ENCODE assay signal across 18 cellular contexts in the genomic region with DNA sequence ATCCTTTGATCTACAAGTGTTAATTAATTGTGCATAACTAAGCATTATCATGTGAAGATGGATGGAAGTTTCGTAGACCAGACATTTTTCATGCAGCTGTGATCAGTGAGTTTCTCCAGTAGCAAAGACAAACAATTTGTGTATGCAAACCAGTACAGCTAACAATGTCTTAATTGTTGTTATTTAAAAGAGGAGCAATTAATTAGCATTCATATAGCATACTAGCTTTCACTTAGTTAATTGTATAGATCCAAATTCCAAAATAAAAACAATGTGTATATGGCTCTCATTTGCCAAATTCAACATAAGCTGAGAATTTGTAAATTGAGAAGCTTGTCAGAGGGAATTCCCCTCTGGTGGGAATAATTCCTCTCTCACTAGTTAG.
"Had no signal": no experiment of that assay in that cellular context is flagged by ENCODE, and none has a peak within 500 bp of the region (broad histone marks: within the 10 kb centered on the region; RNA-seq: fewer than 3 reads in every experiment).

No MANE protein-coding gene starts in this region.

- DNase-seq: activated CD4-positive, alpha-beta T cell treated with anti-CD3 and anti-CD28 coated beads, Interleukin-2, amount 10 ng/mL, durations not matched to agents 24 days and 14 days; activated CD4-positive, CD25-positive, alpha-beta regulatory T cell; activated CD8-positive, alpha-beta memory T cell treated with anti-CD3 and anti-CD28 coated beads, Interleukin-2, amount 50 U/mL, for 4 hours; activated effector memory CD4-positive, alpha-beta T cell treated with Interleukin-2 at 50 U/mL for 16 hours; activated naive CD8-positive, alpha-beta T cell treated with anti-CD3 and anti-CD28 coated beads, Interleukin-2, amount 10 ng/mL, durations not matched to agents 7 days and 5 days; activated T-cell treated with anti-CD3 and anti-CD28 coated beads, Interleukin-2, amount 50 U/mL, for 4 hours; body of pancreas; foreskin melanocyte; left ventricle myocardium superior; right cardiac atrium; SK-N-SH; T-helper 9 cell; upper lobe of left lung had no signal

- H3K36me3 Mint-ChIP-seq: memory B cell had no signal

- H3K9me3 ChIP-seq: body of pancreas, SK-N-SH, thoracic aorta, upper lobe of left lung had no signal

- H3K27ac Mint-ChIP-seq: memory B cell, progenitor cell of endocrine pancreas had no signal

- ATAC-seq: activated T-cell treated with anti-CD3 and anti-CD28 coated beads, Interleukin-2, amount 50 U/mL, for 4 hours; body of pancreas; left ventricle myocardium superior; right cardiac atrium had no signal

- H3K27me3 Mint-ChIP-seq: activated CD4-positive, alpha-beta T cell treated with anti-CD3 and anti-CD28 coated beads, Interleukin-2, amount 10 ng/mL, durations not matched to agents 24 days and 14 days; activated naive CD8-positive, alpha-beta T cell treated with anti-CD3 and anti-CD28 coated beads, Interleukin-2, amount 10 ng/mL, durations not matched to agents 7 days and 5 days; stimulated activated naive CD8-positive, alpha-beta T cell treated with anti-CD3 and anti-CD28 coated beads, Interleukin-15, Interleukin-2, amounts not matched to agents 100 ng/mL and 50 ng/mL, for 24 hours had no signal

- H3K4me1 ChIP-seq: body of pancreas had no signal

- H3K27ac ChIP-seq: body of pancreas, skin epidermis, thoracic aorta, upper lobe of left lung had no signal

- H3K4me3 Mint-ChIP-seq: activated T-cell treated with anti-CD3 and anti-CD28 coated beads, Interleukin-2, amount 50 U/mL, for 4 hours; memory B cell had no signal

- H3K4me1 Mint-ChIP-seq: memory B cell had no signal

- H3K9me3 Mint-ChIP-seq: activated naive CD8-positive, alpha-beta T cell treated with anti-CD3 and anti-CD28 coated beads, Interleukin-2, amount 10 ng/mL, durations not matched to agents 7 days and 5 days had no signal

- H3K36me3 ChIP-seq: thoracic aorta, upper lobe of left lung had no signal

- H3K27me3 ChIP-seq: body of pancreas, upper lobe of left lung had no signal

- H3K4me3 ChIP-seq: body of pancreas, skin epidermis, thoracic aorta, upper lobe of left lung had no signal
